8 cellular contexts compared by ENCODE assay signal in the genomic region with DNA sequence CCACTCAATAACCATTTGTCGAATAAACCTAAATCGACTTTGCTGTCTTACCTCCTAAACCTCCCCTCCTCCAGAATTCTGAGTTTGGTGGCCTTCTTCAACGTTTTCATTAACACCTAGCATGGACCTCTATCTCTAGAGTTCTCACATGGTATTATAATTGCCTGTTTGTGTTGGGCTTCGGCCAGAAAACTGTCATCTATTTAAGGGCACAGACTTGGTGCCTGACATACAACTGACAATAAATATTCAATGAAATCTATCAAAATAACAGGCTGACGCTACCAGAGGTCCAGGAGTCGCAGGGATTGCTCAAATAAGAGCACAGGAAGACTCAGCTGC. TPM values are rescaled to one million over a fixed set of nuclear protein-coding genes. Genes with fewer than 3 reads are reported as not detected.
DNase-seq lines count a peak whose midpoint lies in the region; ATAC-seq lines count a peak whose summit lies in the region.

No MANE protein-coding gene starts in this region.

- intact Hi-C loops in activated CD4-positive, alpha-beta memory T cell treated with anti-CD3 and anti-CD28 coated beads for 36 hours (cut with micrococcal nuclease) = loop anchor here (1.0 to 10.0 kb wide), 11 partner anchors 27 to 1543 kb away; partner anchors contain the start of genes AASDHPPT, ATM, CUL5 and CWF19L2

- H3K36me3 Mint-ChIP-seq in activated CD4-positive, alpha-beta memory T cell treated with anti-CD3 and anti-CD28 coated beads for 36 hours = peaks cover 5% of the 10 kb centered on the region

- ATAC-seq in GM18868 (IDR thresholded peaks at IDR 0.05; ENCODE audit: unreplicated experiment) (peak; percentile 6), HG02938 (IDR thresholded peaks at IDR 0.05; ENCODE audit: unreplicated experiment) (peak; percentile 10), GM19397 (IDR thresholded peaks at IDR 0.05; ENCODE audit: unreplicated experiment) (no peak)
- ATAC-seq in stimulated activated naive CD8-positive, alpha-beta T cell treated with anti-CD3 and anti-CD28 coated beads, Interleukin-15, amount 100 ng/mL, for 72 hours = peak; percentile 14

- peaks cover 1% of the 10 kb centered on the region; the same call in 1 of the 2 replicates for H3K4me1 ChIP-seq in iPS DF 6.9 (ENCODE audit: control insufficient read depth, insufficient read depth, low read length)

- no CpG with 5 or more reads among the region's 6 CpGs for WGBS in iPS DF 6.9 (ENCODE audit: insufficient coverage, insufficient read length)

- peak overlapping the region; percentile 78; the same call in 1 of the 2 replicates for H3K4me3 ChIP-seq in iPS DF 6.9 (ENCODE audit: low read length)

- POLR2A ChIA-PET in activated CD4-positive, alpha-beta memory T cell treated with anti-CD3 and anti-CD28 coated beads for 36 hours (lab: Charles Lee) = no interaction called here

- no peaks in the 10 kb centered on the region for H3K27me3 Mint-ChIP-seq in activated CD4-positive, alpha-beta memory T cell treated with anti-CD3 and anti-CD28 coated beads for 36 hours
- no peaks in the 10 kb centered on the region for H3K27me3 Mint-ChIP-seq in stimulated activated naive CD8-positive, alpha-beta T cell treated with anti-CD3 and anti-CD28 coated beads, Interleukin-15, amount 100 ng/mL, for 72 hours

- H3K27ac ChIP-seq in iPS DF 6.9 (ENCODE audit: low read length) = no peak overlapping the region

- CTCF ChIA-PET in activated CD4-positive, alpha-beta memory T cell treated with anti-CD3 and anti-CD28 coated beads for 36 hours (lab: Charles Lee) = interaction anchor here (0.8 to 7.4 kb wide), 5 partner anchors 15 to 206 kb away, joined by 3 to 77 read pairs (median 12); no protein-coding TSS in a partner anchor

- no peaks in the 10 kb centered on the region for H3K27me3 ChIP-seq in iPS DF 6.9 (ENCODE audit: control insufficient read depth, insufficient read depth, low read length)

- DNase-seq in activated CD4-positive, alpha-beta memory T cell treated with anti-CD3 and anti-CD28 coated beads for 36 hours = no peak
- DNase-seq in iPS DF 6.9 (ENCODE audit: low read depth, low spot score) (no peak), OCI-M2 (lab: John Stamatoyannopoulos, UW; ENCODE audit: unreplicated experiment) (no peak)
- no peak for DNase-seq in stimulated activated naive CD8-positive, alpha-beta T cell treated with anti-CD3 and anti-CD28 coated beads, Interleukin-15, amount 100 ng/mL, for 72 hours
- no peak for DNase-seq in activated CD4-positive, alpha-beta T cell treated with anti-CD3 and anti-CD28 coated beads for 4 hours

- H3K9me3 ChIP-seq in iPS DF 6.9 (ENCODE audit: control insufficient read depth, insufficient read depth, low read length) = no peaks in the 10 kb centered on the region

- peak overlapping the region; percentile 92 for H3K4me3 Mint-ChIP-seq in activated CD4-positive, alpha-beta memory T cell treated with anti-CD3 and anti-CD28 coated beads for 36 hours
- H3K4me3 Mint-ChIP-seq in stimulated activated naive CD8-positive, alpha-beta T cell treated with anti-CD3 and anti-CD28 coated beads, Interleukin-15, amount 100 ng/mL, for 72 hours = peak overlapping the region; percentile 90 to 91

- peaks cover 45% of the 10 kb centered on the region for H3K4me1 Mint-ChIP-seq in activated CD4-positive, alpha-beta memory T cell treated with anti-CD3 and anti-CD28 coated beads for 36 hours (ENCODE audit: low read depth)
- H3K4me1 Mint-ChIP-seq in stimulated activated naive CD8-positive, alpha-beta T cell treated with anti-CD3 and anti-CD28 coated beads, Interleukin-15, amount 100 ng/mL, for 72 hours = peaks cover 59% of the 10 kb centered on the region

- no peaks in the 10 kb centered on the region for H3K9me3 Mint-ChIP-seq in activated CD4-positive, alpha-beta memory T cell treated with anti-CD3 and anti-CD28 coated beads for 36 hours
- no peaks in the 10 kb centered on the region for H3K9me3 Mint-ChIP-seq in stimulated activated naive CD8-positive, alpha-beta T cell treated with anti-CD3 and anti-CD28 coated beads, Interleukin-15, amount 100 ng/mL, for 72 hours

- peak overlapping the region; percentile 94 for H3K27ac Mint-ChIP-seq in activated CD4-positive, alpha-beta memory T cell treated with anti-CD3 and anti-CD28 coated beads for 36 hours
- H3K27ac Mint-ChIP-seq in stimulated activated naive CD8-positive, alpha-beta T cell treated with anti-CD3 and anti-CD28 coated beads, Interleukin-15, amount 100 ng/mL, for 72 hours = peak overlapping the region; percentile 98

- no peaks in the 10 kb centered on the region for H3K36me3 ChIP-seq in iPS DF 6.9 (ENCODE audit: control insufficient read depth, insufficient read depth, low read length)

RNA-seq across cellular contexts. Expression of gene ALKBH8, which starts 0.7 kb away (rescaled TPM):
- total RNA-seq in activated CD4-positive, alpha-beta memory T cell treated with anti-CD3 and anti-CD28 coated beads for 36 hours = 10 to 100 TPM in 1 of 2 experiments, 1 to 10 TPM in 1; 9.3 to 11.2 TPM

RNA-seq across cellular contexts. Expression of gene ELMOD1, which starts 26.1 kb away (rescaled TPM):
- under 1 TPM in 1 of 2 experiments, not detected in 1; 0.12 TPM for total RNA-seq in activated CD4-positive, alpha-beta memory T cell treated with anti-CD3 and anti-CD28 coated beads for 36 hours
